Comparison of ENCODE assay signal across 16 cellular contexts in the genomic region with DNA sequence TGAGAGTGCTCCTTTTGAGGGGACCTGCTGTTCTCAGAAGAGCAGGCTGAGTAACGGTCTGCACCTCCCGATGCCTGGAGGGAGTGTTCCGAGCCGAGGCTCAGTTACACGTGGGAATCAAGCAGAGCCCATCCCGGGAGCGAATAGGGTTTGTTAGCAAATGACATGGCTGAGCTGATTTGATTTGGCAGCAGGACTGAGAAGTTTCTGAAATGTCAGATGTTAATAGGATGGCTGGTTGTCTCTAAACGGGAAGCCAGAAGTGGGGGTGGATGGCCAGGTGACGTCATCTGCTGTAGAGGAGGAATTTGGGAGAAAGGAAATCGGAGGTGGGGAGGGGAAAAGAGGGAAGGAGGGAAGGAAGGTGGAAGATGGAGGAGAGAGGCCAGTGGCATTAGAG.
DNase-seq lines count a peak whose midpoint lies in the region; ATAC-seq, FAIRE-seq and TF ChIP-seq lines count a peak whose summit lies in the region.
"Had no signal": no experiment of that assay in that cellular context is flagged by ENCODE, and none has a peak within 500 bp of the region (broad histone marks: within the 10 kb centered on the region; RNA-seq: fewer than 3 reads in every experiment).

No MANE protein-coding gene starts in this region.

- no peak overlapping the region for H3K4me2 ChIP-seq in HepG2 (ENCODE audit: low read depth, low read length)
- H3K4me2 ChIP-seq in H1 (ENCODE audit: insufficient read depth in 1 of 2, low read depth in 2 of 2, low read length in 2 of 2): peak overlapping the region; percentile 23 to 35; a peak in 3 of 4 replicates

- in situ Hi-C loops in HepG2 (cut with HindIII; ENCODE audit: extremely low pct_ligation_motif_present, low pct_unique_long_range_greater_than_20kb): no loop called here

- peak overlapping the region; percentile 57; the same call in 1 of the 2 replicates for H2AK5ac ChIP-seq in H1 (ENCODE audit: low read depth, low read length)

- H3K56ac ChIP-seq in H1 (replicated peaks; ENCODE audit: insufficient read length, low read depth, low read length): no peak overlapping the region

- H2AFZ ChIP-seq in HepG2 (ENCODE audit: low read length): no peak overlapping the region
- H2AFZ ChIP-seq in H1 (ENCODE audit: low read length): no peak overlapping the region

- no peak overlapping the region for H2BK12ac ChIP-seq in H1 (ENCODE audit: low read depth, low read length)

- H2BK20ac ChIP-seq in H1 (ENCODE audit: low read length): no peak overlapping the region

- no peak overlapping the region for H3K4ac ChIP-seq in H1 (replicated peaks; ENCODE audit: insufficient read length, low read depth, low read length)

- POLR2A ChIA-PET in HepG2 (lab: Yijun Ruan, JAX) (no interaction called here), H1 (lab: Charles Lee; ENCODE audit: partially characterized antibody) (interaction anchor here (0.7 kb wide), 1 partner anchor 15 kb away, joined by 5 read pairs; no protein-coding TSS in a partner anchor)

- H3K36me3 ChIP-seq in HepG2 (replicated peaks in 1 of 2; ENCODE audit: control insufficient read depth in 1 of 2, insufficient read depth in 2 of 2, low read length in 2 of 2): no peaks in the 10 kb centered on the region
- no peaks in the 10 kb centered on the region for H3K36me3 ChIP-seq in right lobe of liver
- H3K36me3 ChIP-seq in H1 (ENCODE audit: control insufficient read depth in 2 of 4, insufficient read depth in 4 of 4, low read length in 3 of 4): no peaks in the 10 kb centered on the region
- H3K36me3 ChIP-seq: HAP-1, left lung, Peyer's patch, upper lobe of left lung had no signal

- TF ChIP-seq EP300 in HepG2 (IDR thresholded peaks at IDR 0.05; ENCODE audit: low read depth in 2 of 2, low read length in 2 of 2) (no peak), HepG2 (CRISPR knock-in tag; IDR thresholded peaks at IDR 0.05; ENCODE audit: borderline replicate concordance) (no peak), H1 (IDR thresholded peaks at IDR 0.05; ENCODE audit: borderline replicate concordance in 1 of 2, low read depth in 2 of 2, low read length in 2 of 2) (no peak)

- no peak overlapping the region for H2BK15ac ChIP-seq in H1 (ENCODE audit: low read length)

- no peak overlapping the region for H3K23ac ChIP-seq in H1 (ENCODE audit: insufficient read length)

- no peak for TF ChIP-seq POLR2A in HepG2 (IDR thresholded peaks at IDR 0.05; ENCODE audit: insufficient read depth in 1 of 2, low read depth in 2 of 2, low read length in 2 of 2)
- no peak for TF ChIP-seq POLR2A in right lobe of liver (IDR thresholded peaks at IDR 0.05)
- no peak for TF ChIP-seq POLR2A in H1 (IDR thresholded peaks at IDR 0.05; ENCODE audit: control extremely low read depth in 1 of 2, low read depth in 2 of 2, low read length in 2 of 2)

- no peaks in the 10 kb centered on the region for H3K9me3 ChIP-seq in HepG2 (ENCODE audit: low read length)
- H3K9me3 ChIP-seq in right lobe of liver: no peaks in the 10 kb centered on the region
- no peaks in the 10 kb centered on the region for H3K9me3 ChIP-seq in H1 (ENCODE audit: insufficient read depth in 2 of 2, low read depth in 1 of 2, low read length in 1 of 2)
- H3K9me3 ChIP-seq: HAP-1, left lung, Peyer's patch, upper lobe of left lung had no signal

- H3K4me3 ChIP-seq in HepG2 (replicated peaks in 1 of 3; ENCODE audit: insufficient read depth in 1 of 3, low read depth in 2 of 3, low read length in 3 of 3) (no peak overlapping the region), right lobe of liver (no peak overlapping the region), H1 (ENCODE audit: extremely low read depth in 1 of 4, insufficient read depth in 2 of 4, low read depth in 3 of 4, low read length in 4 of 4) (no peak overlapping the region)
- H3K4me3 ChIP-seq: HAP-1, left lung, Peyer's patch, upper lobe of left lung had no signal

- no peak overlapping the region for H3K14ac ChIP-seq in H1 (ENCODE audit: insufficient read length)

- no peak overlapping the region for H4K5ac ChIP-seq in H1 (ENCODE audit: insufficient read length, low read depth, low read length)

- TF ChIP-seq RAD21 in HepG2 (CRISPR knock-in tag; IDR thresholded peaks at IDR 0.05) (no peak), H1 (IDR thresholded peaks at IDR 0.05 in 1 of 2, conservative IDR thresholded peaks at IDR 0.05 in 1 of 2; ENCODE audit: low read depth in 2 of 2, low read length in 2 of 2) (no peak)

- H3K9ac ChIP-seq in HepG2 (ENCODE audit: insufficient read depth, low read depth, low read length): no peak overlapping the region
- no peak overlapping the region for H3K9ac ChIP-seq in H1 (replicated peaks in 1 of 4; ENCODE audit: extremely low read depth in 1 of 4, low read depth in 3 of 4, low read length in 3 of 4)

- intact Hi-C loops in HepG2 (cut with micrococcal nuclease; ENCODE audit: unreplicated experiment): no loop called here
- intact Hi-C loops in right lobe of liver (cut with DNase I): loop anchor here in 1 of 2 donors (10.0 kb wide), 1 partner anchor 69 kb away; no protein-coding TSS in a partner anchor

- H4K91ac ChIP-seq in H1 (replicated peaks; ENCODE audit: insufficient read length, low read length): no peak overlapping the region

- DNase-seq in HepG2 (ENCODE audit: low spot score): no peak
- no peak for DNase-seq in right lobe of liver
- DNase-seq in H1 (ENCODE audit: low read depth in 1 of 2, low spot score in 2 of 2): no peak
- DNase-seq in kidney tubule cell (ENCODE audit: low spot score): peak; percentile 60
- no peak for DNase-seq in NCI-H2227 treated with DMSO at 0.1 percent for 48 hours (lab: John Stamatoyannopoulos, UW)
- no peak for DNase-seq in NCI-H82 treated with DMSO at 0.1 percent for 48 hours (lab: John Stamatoyannopoulos, UW; ENCODE audit: unreplicated experiment)
- no peak for DNase-seq in NCI-H2171 treated with DMSO at 0.1 percent for 48 hours (lab: John Stamatoyannopoulos, UW)
- DNase-seq: DMS 273 treated with DMSO at 0.1 percent for 48 hours; NCI-H1092; NCI-H526; Peyer's patch; stimulated activated CD4-positive, alpha-beta T cell treated with anti-CD3 and anti-CD28 coated beads, Interleukin-12 subunit alpha, Interleukin-12 subunit beta, amount 100 ng/mL, for 4 hours; upper lobe of left lung had no signal

- no peak overlapping the region for H3K18ac ChIP-seq in H1 (ENCODE audit: extremely low read depth, low read length)

- 69% methylated on average over 10 of the region's 10 CpGs for WGBS in HepG2 (ENCODE audit: low lambda C conversion rate)
- WGBS in right lobe of liver (ENCODE audit: insufficient coverage, low coverage, low lambda C conversion rate, missing lambda C conversion rate): 41% methylated on average over 10 of the region's 10 CpGs
- 49% methylated on average over 10 of the region's 10 CpGs; no CpG with 5 or more reads in 1 of the 2 experiments for WGBS in H1 (ENCODE audit: extremely low coverage in 1 of 2, insufficient coverage in 1 of 2, insufficient read length in 1 of 2, insufficient replicate concordance in 2 of 2, low coverage in 1 of 2, low lambda C conversion rate in 2 of 2, missing lambda C conversion rate in 1 of 2), 2 experiments

- no peak for FAIRE-seq in HepG2 (lab: Jason Lieb, UNC)
- no peak for FAIRE-seq in H1 (lab: Jason Lieb, UNC)

- BruUV-seq in HepG2 (replicated peaks; lab: Mats Ljungman, UMichigan): no TSS peak

- H2BK120ac ChIP-seq in H1 (replicated peaks; ENCODE audit: low read depth, low read length): no peak overlapping the region

- CTCF ChIA-PET in HepG2 (lab: Yijun Ruan, JAX; ENCODE audit: low intra/inter-chr PET ratio, low total read pairs) (no interaction called here), H1 (lab: Charles Lee; ENCODE audit: partially characterized antibody) (interaction anchor here (0.7 to 18.1 kb wide), 5 partner anchors 13 to 1007 kb away, joined by 3 to 233 read pairs (median 5); no protein-coding TSS in a partner anchor)

- no peak overlapping the region for H4K8ac ChIP-seq in H1 (ENCODE audit: extremely low read depth, insufficient read depth, low read length)

- H3K27me3 ChIP-seq in HepG2 (ENCODE audit: control insufficient read depth in 1 of 2, insufficient read depth in 2 of 2, low read length in 2 of 2) (no peaks in the 10 kb centered on the region), right lobe of liver (no peaks in the 10 kb centered on the region), H1 (replicated peaks in 1 of 4; ENCODE audit: control insufficient read depth in 3 of 4, extremely low read depth in 1 of 4, insufficient read depth in 3 of 4, low read length in 3 of 4) (no peaks in the 10 kb centered on the region)
- H3K27me3 ChIP-seq: Peyer's patch, upper lobe of left lung had no signal

- no peaks in the 10 kb centered on the region; the same call in 1 of the 2 replicates for H3K23me2 ChIP-seq in H1 (ENCODE audit: low read depth, low read length)

- H3K4me1 ChIP-seq in HepG2 (ENCODE audit: insufficient read depth, low read length): no peaks in the 10 kb centered on the region
- no peaks in the 10 kb centered on the region for H3K4me1 ChIP-seq in right lobe of liver
- peaks cover 0 to 4% (median 3%) of the 10 kb centered on the region in 4 experiments; a peak in 6 of 7 replicates for H3K4me1 ChIP-seq in H1 (replicated peaks in 1 of 4; ENCODE audit: control insufficient read depth in 3 of 4, insufficient read depth in 4 of 4, low read length in 3 of 4)
- H3K4me1 ChIP-seq: HAP-1, Peyer's patch, upper lobe of left lung had no signal

- peaks cover 11% of the 10 kb centered on the region for H3K79me1 ChIP-seq in H1 (ENCODE audit: low read depth, low read length)

- H3K27ac ChIP-seq in HepG2 (ENCODE audit: extremely low read length, insufficient read depth, low read length) (no peak overlapping the region), right lobe of liver (no peak overlapping the region), H1 (ENCODE audit: low read depth, low read length) (no peak overlapping the region)
- H3K27ac ChIP-seq: left lung, Peyer's patch, upper lobe of left lung had no signal

- H2BK5ac ChIP-seq in H1 (ENCODE audit: low read depth, low read length): peak overlapping the region; percentile 44; the same call in 1 of the 2 replicates

- H3K79me2 ChIP-seq in HepG2 (ENCODE audit: insufficient read depth, low read length) (no peaks in the 10 kb centered on the region), H1 (ENCODE audit: control insufficient read depth in 1 of 2, insufficient read depth in 2 of 2, low read length in 2 of 2) (peaks cover 0 to 9% of the 10 kb centered on the region in 2 experiments; a peak in 1 of 4 replicates)

- no peak for ATAC-seq in HepG2
- ATAC-seq in right lobe of liver: no peak
- ATAC-seq in GM21423 (IDR thresholded peaks at IDR 0.05; ENCODE audit: unreplicated experiment): no peak
- ATAC-seq: left lung had no signal

- H4K20me1 ChIP-seq in HepG2 (ENCODE audit: insufficient read depth, low read length) (no peaks in the 10 kb centered on the region), H1 (replicated peaks in 1 of 2; ENCODE audit: control insufficient read depth in 1 of 2, insufficient read depth in 2 of 2, low read length in 2 of 2) (peaks cover 5 to 14% of the 10 kb centered on the region in 2 experiments)

- TF ChIP-seq CTCF in HepG2 (CRISPR knock-in tag; IDR thresholded peaks at IDR 0.05) (no peak), right lobe of liver (IDR thresholded peaks at IDR 0.05) (no peak), H1 (IDR thresholded peaks at IDR 0.05; ENCODE audit: control extremely low read depth in 1 of 3, insufficient read depth in 1 of 3, low read depth in 1 of 3, low read length in 3 of 3) (no peak)

TF ChIP-seq in HepG2, 621 proteins besides CTCF, POLR2A, EP300 and RAD21 (continues in another document):
- TF ChIP-seq NFKBIZ (CRISPR knock-in tag; IDR thresholded peaks at IDR 0.05): no peak

Comparison
In these comparisons a context has a peak if more than half of its experiments do, and no peak if none do; other contexts are left out.
1. Of the 41 proteins assayed by ChIP-seq in both HepG2 and H1: peak only in HepG2: none; only in H1: ATF2, JUND, KDM1A and MAX; in both: none; in neither: 36; mixed calls (peak in some experiments, not most) for 1.